Comparison of ENCODE assay signal across 18 cellular contexts in the genomic region with DNA sequence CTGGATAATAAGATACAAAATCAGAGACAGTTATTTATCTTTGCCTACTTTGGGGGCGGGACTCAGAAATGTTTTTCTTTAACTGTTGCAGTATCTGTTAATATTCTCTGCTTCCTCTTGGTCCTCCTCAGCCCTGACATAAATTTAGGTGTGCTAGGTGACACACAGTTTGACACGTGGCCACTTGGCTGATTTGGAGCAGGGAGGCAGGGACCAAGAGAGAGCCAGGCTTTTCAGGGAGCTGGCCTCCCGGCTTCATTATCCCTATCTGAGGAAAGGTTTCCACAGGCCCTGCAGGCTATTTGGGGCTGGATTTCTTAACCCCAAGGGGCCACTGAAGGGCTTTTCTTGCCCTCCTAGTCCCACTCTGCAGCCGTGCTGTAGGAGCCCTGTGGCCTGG. TPM values are rescaled to one million over a fixed set of nuclear protein-coding genes. Genes with fewer than 3 reads are reported as not detected.
DNase-seq lines count a peak whose midpoint lies in the region; ATAC-seq and TF ChIP-seq lines count a peak whose summit lies in the region.
"Had no signal": no experiment of that assay in that cellular context is flagged by ENCODE, and none has a peak within 500 bp of the region (broad histone marks: within the 10 kb centered on the region; RNA-seq: fewer than 3 reads in every experiment).

No MANE protein-coding gene starts in this region.

- peak; percentile 41 for ATAC-seq in left ventricle myocardium superior
- ATAC-seq: GM12878 had no signal

- H3K4me1 ChIP-seq in tibial artery (no peaks in the 10 kb centered on the region), sigmoid colon (peaks cover 0 to 2% (median 0%) of the 10 kb centered on the region in 4 donors)

- peaks cover 44% of the 10 kb centered on the region for H3K36me3 Mint-ChIP-seq in endothelial cell (ENCODE audit: low read depth, unreplicated experiment)

- no peaks in the 10 kb centered on the region for H3K9me3 Mint-ChIP-seq in endothelial cell (ENCODE audit: unreplicated experiment)

- no peak for TF ChIP-seq CTCF in endothelial cell (IDR thresholded peaks at IDR 0.05; ENCODE audit: unreplicated experiment)
- TF ChIP-seq CTCF in GM10266 (IDR thresholded peaks at IDR 0.05; ENCODE audit: control insufficient read depth, insufficient read depth, low read depth, missing control alignments), result no peak
- TF ChIP-seq CTCF in tibial artery (IDR thresholded peaks at IDR 0.05), result no peak
- TF ChIP-seq CTCF in sigmoid colon (IDR thresholded peaks at IDR 0.05), result no peak

- no peaks in the 10 kb centered on the region for H3K27me3 ChIP-seq in tibial artery
- no peaks in the 10 kb centered on the region for H3K27me3 ChIP-seq in sigmoid colon

- DNase-seq in left ventricle myocardium superior (peak; percentile 30), cardiac septum (ENCODE audit: low spot score) (no peak), cerebellar cortex (ENCODE audit: low spot score) (peak; percentile 88), endothelial cell (ENCODE audit: low spot score) (no peak), GM10266 (ENCODE audit: extremely low spot score) (no peak), tibial artery (no peak), sigmoid colon (no peak)
- DNase-seq: Calu3; CD4-positive, alpha-beta memory T cell; COR-L47; DMS53; GM23248; H7; HCEC 1CT had no signal

- no peak for TF ChIP-seq EP300 in sigmoid colon (IDR thresholded peaks at IDR 0.05)

- H3K4me1 Mint-ChIP-seq in endothelial cell (ENCODE audit: unreplicated experiment), result no peaks in the 10 kb centered on the region

- H3K9me3 ChIP-seq in tibial artery (no peaks in the 10 kb centered on the region), sigmoid colon (no peaks in the 10 kb centered on the region)

- H3K4me3 ChIP-seq in tibial artery, result no peak overlapping the region
- no peak overlapping the region for H3K4me3 ChIP-seq in sigmoid colon
- H3K4me3 ChIP-seq: GM12878, GM23248 had no signal

- no peak overlapping the region for H3K27ac ChIP-seq in tibial artery
- H3K27ac ChIP-seq in sigmoid colon, result no peak overlapping the region
- H3K27ac ChIP-seq: GM23248 had no signal

- intact Hi-C loops in left ventricle myocardium superior (cut with micrococcal nuclease), result no loop called here
- intact Hi-C loops in cardiac septum (cut with DNase I), result no loop called here
- intact Hi-C loops in tibial artery (cut with DNase I; ENCODE audit: low total_unique reads), result no loop called here
- intact Hi-C loops in sigmoid colon (cut with DNase I), result no loop called here

- no peak for TF ChIP-seq POLR2A in sigmoid colon (IDR thresholded peaks at IDR 0.05)

- H3K36me3 ChIP-seq in tibial artery (peaks cover 25 to 95% (median 84%) of the 10 kb centered on the region in 3 donors), sigmoid colon (peaks cover 0 to 88% (median 24%) of the 10 kb centered on the region in 4 donors)

- WGBS in sigmoid colon, 2 donors, result 91 to 93% methylated on average over 4 of the region's 4 CpGs

- peaks cover 5% of the 10 kb centered on the region for H3K27me3 Mint-ChIP-seq in endothelial cell (ENCODE audit: unreplicated experiment)
- H3K27me3 Mint-ChIP-seq: CD4-positive, alpha-beta memory T cell had no signal

- H3K4me3 Mint-ChIP-seq in endothelial cell (ENCODE audit: unreplicated experiment), result peak overlapping the region; percentile 50
- H3K4me3 Mint-ChIP-seq: CD4-positive, alpha-beta memory T cell had no signal

- H3K27ac Mint-ChIP-seq in endothelial cell (ENCODE audit: unreplicated experiment), result no peak overlapping the region
- H3K27ac Mint-ChIP-seq: CD4-positive, alpha-beta memory T cell had no signal

RNA-seq across cellular contexts. Expression of a gene that starts 20.1 kb away (rescaled TPM):
- total RNA-seq in left ventricle myocardium superior, result 21.1 TPM
- total RNA-seq in cardiac septum, result 27.6 TPM
- total RNA-seq in endothelial cell (ENCODE audit: unreplicated experiment), result 50.1 TPM
- 10 to 100 TPM; 14.3 to 29.9 (median 21.7) TPM for total RNA-seq in sigmoid colon
- 10 to 100 TPM; 11.3 to 36.4 (median 14.4) TPM for polyA plus RNA-seq in sigmoid colon

RNA-seq across cellular contexts. Expression of a gene that starts 47.8 kb away (rescaled TPM):
- total RNA-seq in left ventricle myocardium superior (16.0 TPM), cardiac septum (10.1 TPM), endothelial cell (ENCODE audit: unreplicated experiment) (30.5 TPM), sigmoid colon (10 to 100 TPM in 1 of 4 donors, 1 to 10 TPM in 3; 6.6 to 12.5 (median 7.3) TPM)
- 100 to 1,000 TPM; 122 to 420 (median 194) TPM for polyA plus RNA-seq in sigmoid colon

RNA-seq across cellular contexts. Expression of a gene that starts 59.2 kb away (rescaled TPM):
- 2.8 TPM for total RNA-seq in left ventricle myocardium superior
- 0.94 TPM for total RNA-seq in cardiac septum
- total RNA-seq in endothelial cell (ENCODE audit: unreplicated experiment), result 2.5 TPM
- 1 to 10 TPM in 3 of 4 donors, under 1 TPM in 1; 0.54 to 4.1 (median 1.4) TPM for total RNA-seq in sigmoid colon
- polyA plus RNA-seq in sigmoid colon, result 10 to 100 TPM; 15.2 to 28.8 (median 16.9) TPM
- total RNA-seq: A172, A673, Daoy had no signal
- polyA plus RNA-seq: GM23248 had no signal

Comparison
In these comparisons a context has a peak if more than half of its experiments do, and no peak if none do; other contexts are left out.
1. DNase-seq: peak in left ventricle myocardium superior (single experiment) and cerebellar cortex (single experiment); none in cardiac septum (single experiment), endothelial cell (single experiment), GM10266 (single experiment), tibial artery (0 of 2) and sigmoid colon (single experiment).